Comparison of ENCODE assay signal across 24 cellular contexts in the genomic region with DNA sequence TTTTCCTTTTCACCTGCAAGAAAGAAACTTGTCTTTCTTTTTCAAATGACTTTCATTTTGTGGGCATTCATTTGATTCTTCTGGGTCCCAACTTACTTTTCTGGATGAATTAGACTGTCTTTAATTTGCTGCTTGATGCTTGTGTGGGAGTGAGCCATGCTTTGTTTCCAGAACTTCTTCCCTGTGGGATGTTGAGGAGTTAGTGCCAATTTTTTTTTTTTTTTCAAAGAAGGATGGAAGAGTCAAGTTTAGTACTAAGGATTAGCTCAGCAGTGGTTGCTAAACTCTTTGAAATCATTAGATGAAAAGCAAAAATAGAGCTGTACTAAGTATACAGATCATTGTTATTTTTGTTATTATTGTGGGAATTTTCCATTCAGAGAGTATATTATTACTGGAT.
"Had no signal": no experiment of that assay in that cellular context is flagged by ENCODE, and none has a peak within 500 bp of the region (broad histone marks: within the 10 kb centered on the region; RNA-seq: fewer than 3 reads in every experiment).

No MANE protein-coding gene starts in this region.

- H3K4me3 ChIP-seq: gastroesophageal sphincter, heart left ventricle, left ventricle myocardium inferior, lower lobe of right lung, sigmoid colon, stomach, testis, tibial artery had no signal

- H3K4me1 ChIP-seq: gastroesophageal sphincter, heart left ventricle, left ventricle myocardium inferior, lower lobe of right lung, parathyroid adenoma, sigmoid colon, testis, tibial artery had no signal

- H3K79me2 ChIP-seq: parathyroid adenoma had no signal

- H3K36me3 Mint-ChIP-seq: naive thymus-derived CD8-positive, alpha-beta T cell; stimulated activated effector memory CD8-positive, alpha-beta T cell treated with anti-CD3 and anti-CD28 coated beads, Interleukin-12 subunit alpha, Interleukin-12 subunit beta, amount 100 ng/mL, for 72 hours had no signal

- DNase-seq: cortex of kidney; effector memory CD8-positive, alpha-beta T cell; foreskin keratinocyte; heart left ventricle; hippocampal formation; left colon; left ventricle myocardium inferior; lower lobe of right lung; naive thymus-derived CD8-positive, alpha-beta T cell; sigmoid colon; stimulated activated CD4-positive, alpha-beta T cell treated with anti-CD3 and anti-CD28 coated beads, Interleukin-2, amount 100 ng/mL, for 24 hours; stimulated activated CD4-positive, alpha-beta T cell treated with anti-CD3 and anti-CD28 coated beads, Interleukin-4, amount 100 ng/mL, for 24 hours; stimulated activated naive CD4-positive, alpha-beta T cell treated with Interleukin-2 at 50 U/mL for 16 hours; stomach; substantia nigra; testis; tibial artery had no signal

- H3K9ac ChIP-seq: parathyroid adenoma had no signal

- H3K9me3 ChIP-seq: lower lobe of right lung, neutrophil, testis, tibial artery had no signal

- H3K36me3 ChIP-seq: gastroesophageal sphincter, heart left ventricle, left ventricle myocardium inferior, lower lobe of right lung, neutrophil, sigmoid colon, stomach, tibial artery had no signal

- H3K4me1 Mint-ChIP-seq: naive thymus-derived CD8-positive, alpha-beta T cell; stimulated activated effector memory CD8-positive, alpha-beta T cell treated with anti-CD3 and anti-CD28 coated beads, Interleukin-12 subunit alpha, Interleukin-12 subunit beta, amount 100 ng/mL, for 72 hours had no signal

- H3K27me3 Mint-ChIP-seq: type B pancreatic cell had no signal

- H2AFZ ChIP-seq: parathyroid adenoma had no signal

- H3K27ac ChIP-seq: foreskin keratinocyte, gastroesophageal sphincter, heart left ventricle, left ventricle myocardium inferior, lower lobe of right lung, neutrophil, parathyroid adenoma, sigmoid colon, stomach, testis, tibial artery had no signal

- ATAC-seq: effector memory CD8-positive, alpha-beta T cell; foreskin keratinocyte; gastroesophageal sphincter; left colon; lower lobe of right lung; naive thymus-derived CD8-positive, alpha-beta T cell; stimulated activated effector memory CD8-positive, alpha-beta T cell treated with anti-CD3 and anti-CD28 coated beads, Interleukin-12 subunit alpha, Interleukin-12 subunit beta, amount 100 ng/mL, for 72 hours had no signal

- FAIRE-seq: islet of Langerhans had no signal

- H3K27ac Mint-ChIP-seq: effector memory CD8-positive, alpha-beta T cell; naive thymus-derived CD8-positive, alpha-beta T cell; progenitor cell of endocrine pancreas; stimulated activated effector memory CD8-positive, alpha-beta T cell treated with anti-CD3 and anti-CD28 coated beads, Interleukin-12 subunit alpha, Interleukin-12 subunit beta, amount 100 ng/mL, for 72 hours; type B pancreatic cell had no signal

- H3K27me3 ChIP-seq: foreskin keratinocyte, gastroesophageal sphincter, heart left ventricle, sigmoid colon, stomach, testis, tibial artery had no signal

- H3K4me3 Mint-ChIP-seq: effector memory CD8-positive, alpha-beta T cell; naive thymus-derived CD8-positive, alpha-beta T cell; stimulated activated effector memory CD8-positive, alpha-beta T cell treated with anti-CD3 and anti-CD28 coated beads, Interleukin-12 subunit alpha, Interleukin-12 subunit beta, amount 100 ng/mL, for 72 hours; type B pancreatic cell had no signal
